In genomic region chr3:45593708-45594601, GRCh38 we compare ENCODE assay signal across 1 cellular context.
TF ChIP-seq lines count a peak whose summit lies in the region.

No MANE protein-coding gene starts in this region.

TF ChIP-seq in GM23338, 12 proteins besides CTCF, POLR2A, EP300 and RAD21 (continued from another document):
- TF ChIP-seq, protein P1, sequence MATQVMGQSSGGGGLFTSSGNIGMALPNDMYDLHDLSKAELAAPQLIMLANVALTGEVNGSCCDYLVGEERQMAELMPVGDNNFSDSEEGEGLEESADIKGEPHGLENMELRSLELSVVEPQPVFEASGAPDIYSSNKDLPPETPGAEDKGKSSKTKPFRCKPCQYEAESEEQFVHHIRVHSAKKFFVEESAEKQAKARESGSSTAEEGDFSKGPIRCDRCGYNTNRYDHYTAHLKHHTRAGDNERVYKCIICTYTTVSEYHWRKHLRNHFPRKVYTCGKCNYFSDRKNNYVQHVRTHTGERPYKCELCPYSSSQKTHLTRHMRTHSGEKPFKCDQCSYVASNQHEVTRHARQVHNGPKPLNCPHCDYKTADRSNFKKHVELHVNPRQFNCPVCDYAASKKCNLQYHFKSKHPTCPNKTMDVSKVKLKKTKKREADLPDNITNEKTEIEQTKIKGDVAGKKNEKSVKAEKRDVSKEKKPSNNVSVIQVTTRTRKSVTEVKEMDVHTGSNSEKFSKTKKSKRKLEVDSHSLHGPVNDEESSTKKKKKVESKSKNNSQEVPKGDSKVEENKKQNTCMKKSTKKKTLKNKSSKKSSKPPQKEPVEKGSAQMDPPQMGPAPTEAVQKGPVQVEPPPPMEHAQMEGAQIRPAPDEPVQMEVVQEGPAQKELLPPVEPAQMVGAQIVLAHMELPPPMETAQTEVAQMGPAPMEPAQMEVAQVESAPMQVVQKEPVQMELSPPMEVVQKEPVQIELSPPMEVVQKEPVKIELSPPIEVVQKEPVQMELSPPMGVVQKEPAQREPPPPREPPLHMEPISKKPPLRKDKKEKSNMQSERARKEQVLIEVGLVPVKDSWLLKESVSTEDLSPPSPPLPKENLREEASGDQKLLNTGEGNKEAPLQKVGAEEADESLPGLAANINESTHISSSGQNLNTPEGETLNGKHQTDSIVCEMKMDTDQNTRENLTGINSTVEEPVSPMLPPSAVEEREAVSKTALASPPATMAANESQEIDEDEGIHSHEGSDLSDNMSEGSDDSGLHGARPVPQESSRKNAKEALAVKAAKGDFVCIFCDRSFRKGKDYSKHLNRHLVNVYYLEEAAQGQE (IDR thresholded peaks at IDR 0.05; ENCODE audit: unreplicated experiment) = no peak
- TF ChIP-seq STAT1 (IDR thresholded peaks at IDR 0.05; ENCODE audit: unreplicated experiment) (no peak), JUNB (IDR thresholded peaks at IDR 0.05; ENCODE audit: unreplicated experiment) (no peak), POLR2AphosphoS5 (IDR thresholded peaks at IDR 0.05; ENCODE audit: low read depth) (peak; percentile 41), NANOG (IDR thresholded peaks at IDR 0.05; ENCODE audit: borderline replicate concordance) (no peak)
TF ChIP-seq in GM23338: peak in this region for 2.
